ENCODE assay signal across 10 cellular contexts in the genomic region with DNA sequence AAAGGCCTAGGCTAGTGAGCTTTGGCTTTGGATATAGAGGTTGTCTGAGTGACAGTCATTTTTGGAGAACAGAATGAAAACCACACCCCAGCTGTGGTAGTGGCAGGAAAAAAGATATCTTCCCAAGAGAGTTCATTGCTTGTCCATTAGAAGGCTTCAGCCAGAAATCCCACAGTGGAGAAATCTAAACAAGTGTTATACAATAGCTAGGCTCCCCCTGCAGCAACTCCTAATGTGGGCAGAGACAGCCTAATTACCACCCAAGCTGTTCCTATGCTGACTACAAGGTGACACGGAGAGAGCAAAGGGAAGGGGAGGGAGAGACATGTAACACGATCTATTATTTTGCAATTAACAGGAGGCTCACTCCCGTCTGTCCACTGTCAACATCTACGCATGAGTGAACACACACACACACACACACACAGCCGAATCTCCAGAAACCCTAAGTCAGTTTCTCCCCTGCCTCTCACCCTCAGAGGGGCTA.
DNase-seq lines count a peak whose midpoint lies in the region; ATAC-seq and TF ChIP-seq lines count a peak whose summit lies in the region.
"Had no signal": no experiment of that assay in that cellular context is flagged by ENCODE, and none has a peak within 500 bp of the region (broad histone marks: within the 10 kb centered on the region; RNA-seq: fewer than 3 reads in every experiment).

No MANE protein-coding gene starts in this region.

- no peaks in the 10 kb centered on the region for H3K9me2 ChIP-seq in PC-3 (replicated peaks; ENCODE audit: low read length)

- H3K27ac Mint-ChIP-seq in activated naive CD8-positive, alpha-beta T cell treated with anti-CD3 and anti-CD28 coated beads, Interleukin-2, amount 50 U/mL, for 24 hours, result no peak overlapping the region

- no peak overlapping the region for H3K9ac ChIP-seq in PC-3 (ENCODE audit: low read length)

- no peaks in the 10 kb centered on the region for H4K20me1 ChIP-seq in PC-3 (ENCODE audit: low read length)

- CTCF ChIA-PET in PC-3 (lab: Charles Lee), result no interaction called here

- 0 to 39% methylated on average over 1 to 5 of the region's 5 CpGs for WGBS in gastroesophageal sphincter (ENCODE audit: low coverage in 1 of 2), 2 donors

- intact Hi-C loops in Right ventricle myocardium superior (cut with DNase I), result no loop called here
- intact Hi-C loops in cardiac septum (cut with DNase I), result no loop called here
- intact Hi-C loops in PC-3 (cut with micrococcal nuclease), result no loop called here

- BruUV-seq in PC-3 (replicated peaks; lab: Mats Ljungman, UMichigan), result no TSS peak

- POLR2A ChIA-PET in PC-3 (lab: Charles Lee; ENCODE audit: unreplicated experiment), result no interaction called here

- H3K4me3 Mint-ChIP-seq in activated naive CD8-positive, alpha-beta T cell treated with anti-CD3 and anti-CD28 coated beads, Interleukin-2, amount 50 U/mL, for 24 hours, result no peak overlapping the region

- H3K4me2 ChIP-seq in PC-3 (ENCODE audit: low read length), result peak overlapping the region; percentile 47; the same call in 1 of the 2 replicates

- TF ChIP-seq POLR2A in gastroesophageal sphincter (IDR thresholded peaks at IDR 0.05), result no peak

- H3K4me3 ChIP-seq in PC-3 (ENCODE audit: low read length), result no peak overlapping the region
- no peak overlapping the region for H3K4me3 ChIP-seq in gastroesophageal sphincter
- H3K4me3 ChIP-seq: skin epidermis had no signal

- no peaks in the 10 kb centered on the region for H3K9me3 Mint-ChIP-seq in activated naive CD8-positive, alpha-beta T cell treated with anti-CD3 and anti-CD28 coated beads, Interleukin-2, amount 50 U/mL, for 24 hours

- no peaks in the 10 kb centered on the region for H3K4me1 Mint-ChIP-seq in activated naive CD8-positive, alpha-beta T cell treated with anti-CD3 and anti-CD28 coated beads, Interleukin-2, amount 50 U/mL, for 24 hours

- ATAC-seq in Right ventricle myocardium superior (ENCODE audit: poor library complexity) (peak; percentile 79), PC-3 (peak; percentile 33; the same call in 1 of the 2 replicates), gastroesophageal sphincter (peak; percentile 61), HG02973 (IDR thresholded peaks at IDR 0.05; ENCODE audit: unreplicated experiment) (no peak)
- no peak for ATAC-seq in activated naive CD8-positive, alpha-beta T cell treated with anti-CD3 and anti-CD28 coated beads, Interleukin-2, amount 50 U/mL, for 24 hours

- H3K27me3 ChIP-seq in PC-3 (ENCODE audit: low read length) (no peaks in the 10 kb centered on the region), gastroesophageal sphincter (no peaks in the 10 kb centered on the region)

- H3K4me1 ChIP-seq in PC-3 (ENCODE audit: insufficient read depth, low read length) (peaks cover 27% of the 10 kb centered on the region), gastroesophageal sphincter (no peaks in the 10 kb centered on the region)

- H3F3A ChIP-seq in PC-3 (ENCODE audit: low read length, unreplicated experiment), result no peaks in the 10 kb centered on the region

- H3K79me2 ChIP-seq in PC-3 (ENCODE audit: low read length), result no peaks in the 10 kb centered on the region

- DNase-seq in Right ventricle myocardium superior (no peak), cardiac septum (ENCODE audit: low spot score) (no peak), PC-3 (no peak)
- DNase-seq in stimulated activated naive CD4-positive, alpha-beta T cell (lab: John Stamatoyannopoulos, UW), result no peak
- no peak for DNase-seq in central memory CD4-positive, alpha-beta T cell
- DNase-seq in activated naive CD8-positive, alpha-beta T cell treated with anti-CD3 and anti-CD28 coated beads, Interleukin-2, amount 50 U/mL, for 24 hours, result no peak
- DNase-seq: activated T-cell treated with anti-CD3 and anti-CD28 coated beads, Interleukin-2, amount 50 U/mL, for 1 hour had no signal

- H3K27ac ChIP-seq in PC-3 (ENCODE audit: low read length) (no peak overlapping the region), gastroesophageal sphincter (no peak overlapping the region)

- TF ChIP-seq CTCF in PC-3 (conservative IDR thresholded peaks at IDR 0.05; ENCODE audit: low read depth, low read length) (no peak), gastroesophageal sphincter (IDR thresholded peaks at IDR 0.05) (no peak)

- H3K36me3 ChIP-seq in PC-3 (ENCODE audit: low read depth, low read length), result no peaks in the 10 kb centered on the region
- H3K36me3 ChIP-seq in gastroesophageal sphincter, result no peaks in the 10 kb centered on the region

- peak overlapping the region; percentile 72 for H2AFZ ChIP-seq in PC-3 (ENCODE audit: low read length)

- no peaks in the 10 kb centered on the region for H3K36me3 Mint-ChIP-seq in activated naive CD8-positive, alpha-beta T cell treated with anti-CD3 and anti-CD28 coated beads, Interleukin-2, amount 50 U/mL, for 24 hours (ENCODE audit: low read depth)

- TF ChIP-seq EP300 in gastroesophageal sphincter (IDR thresholded peaks at IDR 0.05), result no peak

- H3K27me3 Mint-ChIP-seq in activated naive CD8-positive, alpha-beta T cell treated with anti-CD3 and anti-CD28 coated beads, Interleukin-2, amount 50 U/mL, for 24 hours, result no peaks in the 10 kb centered on the region

- H3K9me3 ChIP-seq in PC-3 (ENCODE audit: low read length) (no peaks in the 10 kb centered on the region), gastroesophageal sphincter (no peaks in the 10 kb centered on the region)

Comparison
In these comparisons a context has a peak if more than half of its experiments do, and no peak if none do; other contexts are left out.
1. ATAC-seq: peak in Right ventricle myocardium superior (single experiment), PC-3 (single experiment) and gastroesophageal sphincter (single experiment); none in activated naive CD8-positive, alpha-beta T cell treated with anti-CD3 and anti-CD28 coated beads, Interleukin-2, amount 50 U/mL, for 24 hours (single experiment) and HG02973 (single experiment).